In the genomic region with DNA sequence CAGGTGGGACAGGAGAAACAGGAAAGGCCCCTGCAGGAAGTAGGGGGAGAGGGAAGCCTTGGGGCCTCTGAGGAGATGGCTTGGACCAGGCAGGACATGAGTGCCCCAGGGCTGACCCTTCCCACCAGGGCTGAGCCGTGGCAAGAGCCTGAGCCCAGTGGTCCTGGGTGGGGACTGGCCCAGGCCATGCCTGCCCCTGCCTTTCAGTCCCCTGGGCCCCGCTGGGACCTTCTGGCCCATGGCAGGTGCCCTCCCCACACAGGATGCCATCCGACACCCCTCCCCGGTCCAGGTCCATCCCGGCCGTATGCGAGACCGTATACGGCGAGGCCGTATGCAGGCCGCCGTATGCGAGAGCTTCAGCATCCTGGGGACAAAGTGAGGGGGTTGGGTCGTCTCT, we compare ENCODE assay signal across 1 cellular context.
TF ChIP-seq lines count a peak whose summit lies in the region.

No MANE protein-coding gene starts in this region.

TF ChIP-seq in H1, 55 proteins besides CTCF, POLR2A, EP300 and RAD21:
- TF ChIP-seq ASH2L (IDR thresholded peaks at IDR 0.05; ENCODE audit: low read length) (no peak), TEAD4 (IDR thresholded peaks at IDR 0.05; ENCODE audit: low read depth, low read length) (peak; percentile 14; the same call in 1 of the 2 replicates)
